Comparison of ENCODE assay signal across 16 cellular contexts in the genomic region with DNA sequence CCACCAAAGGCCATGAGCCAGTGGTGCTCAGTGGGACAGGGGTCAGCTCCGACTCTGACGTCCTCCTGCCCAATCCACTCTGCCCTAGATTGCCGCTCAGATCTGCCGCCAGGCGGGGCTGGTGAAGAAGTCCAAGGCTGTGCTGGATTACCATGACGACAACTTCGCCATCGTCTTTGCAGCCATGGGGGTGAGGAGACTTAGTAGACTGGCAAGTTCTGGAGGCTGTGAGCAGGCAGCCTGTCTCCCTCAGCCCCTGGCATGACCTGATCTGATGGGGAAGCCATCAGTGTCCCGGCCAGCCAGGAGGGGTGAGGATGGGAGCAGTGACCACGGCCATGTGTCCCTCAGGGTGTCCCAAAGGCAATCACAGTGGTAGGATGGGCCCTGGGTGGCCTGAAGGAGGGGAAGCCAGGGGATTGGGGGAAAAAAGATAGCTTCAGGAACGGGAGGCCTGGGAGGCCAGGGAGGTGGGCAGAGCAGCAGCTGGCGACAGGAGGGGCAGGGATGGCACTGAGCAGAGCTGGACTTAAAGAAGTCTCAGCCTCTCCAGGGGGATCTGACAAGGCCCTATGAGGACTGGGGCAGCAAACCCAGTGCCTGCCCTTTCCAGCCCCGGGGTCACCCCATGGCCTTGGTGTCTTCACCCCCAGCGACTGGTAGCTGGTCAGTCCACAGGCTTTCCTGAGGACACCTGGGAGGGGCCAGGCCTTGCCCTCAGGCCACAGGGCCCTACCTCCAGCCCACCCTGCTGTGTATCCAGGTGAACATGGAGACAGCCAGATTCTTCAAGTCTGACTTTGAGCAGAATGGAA. TPM values are rescaled to one million over a fixed set of nuclear protein-coding genes. Genes with fewer than 3 reads are reported as not detected.
DNase-seq lines count a peak whose midpoint lies in the region; ATAC-seq and TF ChIP-seq lines count a peak whose summit lies in the region.
"Had no signal": no experiment of that assay in that cellular context is flagged by ENCODE, and none has a peak within 500 bp of the region (broad histone marks: within the 10 kb centered on the region; RNA-seq: fewer than 3 reads in every experiment).

No MANE protein-coding gene starts in this region.

- H3K18ac ChIP-seq in H9 (ENCODE audit: insufficient read length, low read depth, low read length), result no peak overlapping the region

- no peak overlapping the region for H2BK120ac ChIP-seq in H9 (ENCODE audit: low read depth, low read length, poor library complexity, severe bottlenecking)

- H4K5ac ChIP-seq in H9 (ENCODE audit: insufficient read length, low read depth, low read length), result no peak overlapping the region

- no peaks in the 10 kb centered on the region for H3K36me3 Mint-ChIP-seq in H9 (ENCODE audit: insufficient read depth in 1 of 3, low read depth in 3 of 3)
- peaks cover 2% of the 10 kb centered on the region for H3K36me3 Mint-ChIP-seq in central memory CD8-positive, alpha-beta T cell (ENCODE audit: insufficient read depth)
- no peaks in the 10 kb centered on the region for H3K36me3 Mint-ChIP-seq in neural crest cell (ENCODE audit: low read depth)
- H3K36me3 Mint-ChIP-seq: brain had no signal

- no peak overlapping the region for H4K91ac ChIP-seq in H9 (ENCODE audit: insufficient read length, low read depth, low read length)

- ATAC-seq in central memory CD8-positive, alpha-beta T cell (replicated peaks; ENCODE audit: extremely low read depth, poor library complexity, severe bottlenecking), result no peak
- ATAC-seq: gastroesophageal sphincter; stimulated activated naive CD8-positive, alpha-beta T cell treated with anti-CD3 and anti-CD28 coated beads, Interleukin-15, amount 100 ng/mL, for 72 hours had no signal

- H3K4me2 ChIP-seq in H9 (ENCODE audit: insufficient read depth, insufficient read length, low read length), result no peak overlapping the region
- H3K4me2 ChIP-seq: BLaER1 had no signal

- H3K79me1 ChIP-seq in H9 (ENCODE audit: insufficient read depth, low read depth, low read length, poor library complexity, severe bottlenecking), result no peaks in the 10 kb centered on the region

- H3K23me2 ChIP-seq in H9 (ENCODE audit: insufficient read length, low read depth, low read length, poor library complexity, severe bottlenecking), result peaks cover 7% of the 10 kb centered on the region

- no peak for TF ChIP-seq CTCF in H9 (conservative IDR thresholded peaks at IDR 0.05)
- peak; percentile 6 for TF ChIP-seq CTCF in neural crest cell (conservative IDR thresholded peaks at IDR 0.05)

- H3K27ac ChIP-seq in H9 (ENCODE audit: insufficient read length, low read depth, low read length), result no peak overlapping the region
- H3K27ac ChIP-seq: gastroesophageal sphincter had no signal

- no peak overlapping the region for H3K23ac ChIP-seq in H9 (ENCODE audit: insufficient read length, low read depth, low read length)

- no peak overlapping the region for H3K56ac ChIP-seq in H9 (ENCODE audit: insufficient read length, low read depth, low read length)

- H3K27ac Mint-ChIP-seq in H9 (no peak overlapping the region), neural crest cell (ENCODE audit: unreplicated experiment) (no peak overlapping the region)
- no peak overlapping the region for H3K27ac Mint-ChIP-seq in central memory CD8-positive, alpha-beta T cell (ENCODE audit: low read depth)
- H3K27ac Mint-ChIP-seq: activated B cell treated with CpG ODN at 0.5 μM for 24 hours, brain had no signal

- H3K9me3 ChIP-seq in H9 (ENCODE audit: control insufficient read depth, low read depth, low read length), result no peaks in the 10 kb centered on the region
- H3K9me3 ChIP-seq: BLaER1, gastroesophageal sphincter had no signal

- H4K20me1 ChIP-seq in H9 (ENCODE audit: control insufficient read depth, insufficient read depth, insufficient read length), result peaks cover 3% of the 10 kb centered on the region
- H4K20me1 ChIP-seq: BLaER1 had no signal

- H3K9ac ChIP-seq in H9 (ENCODE audit: extremely low read depth, insufficient read length, low read length), result no peak overlapping the region
- H3K9ac ChIP-seq: BLaER1 had no signal

- DNase-seq in AG08396 (ENCODE audit: low spot score), result peak; percentile 11
- DNase-seq in H9, result peak; percentile 72
- peak; percentile 6 to 12 for DNase-seq in central memory CD8-positive, alpha-beta T cell (ENCODE audit: low spot score in 2 of 2)
- no peak for DNase-seq in neural crest cell (ENCODE audit: low read depth, low spot score)
- DNase-seq in Ammon's horn (ENCODE audit: low spot score), result no peak
- no peak for DNase-seq in GDM1 (lab: John Stamatoyannopoulos, UW)
- DNase-seq in NOMO-1 (lab: John Stamatoyannopoulos, UW; ENCODE audit: unreplicated experiment in 2 of 2), result no peak
- DNase-seq: activated B cell treated with CpG ODN at 0.5 μM for 24 hours, activated gamma-delta T cell, DMS153, immature natural killer cell, small intestine had no signal

- H3K4ac ChIP-seq in H9 (ENCODE audit: low read depth, low read length), result no peak overlapping the region

- no peak overlapping the region for H2BK12ac ChIP-seq in H9 (ENCODE audit: insufficient read length, low read depth, low read length)

- H3K4me1 Mint-ChIP-seq in H9 (peaks cover 3 to 5% of the 10 kb centered on the region in 2 experiments), neural crest cell (peaks cover 7% of the 10 kb centered on the region)
- peaks cover 20% of the 10 kb centered on the region for H3K4me1 Mint-ChIP-seq in central memory CD8-positive, alpha-beta T cell

- no peak overlapping the region for H3K14ac ChIP-seq in H9 (ENCODE audit: insufficient read depth, low read length)

- no peak overlapping the region for H2AK5ac ChIP-seq in H9 (ENCODE audit: insufficient read length, low read length)

- no peaks in the 10 kb centered on the region for H3K79me2 ChIP-seq in H9 (ENCODE audit: insufficient read depth, low read length)

- no peak overlapping the region for H3T11ph ChIP-seq in H9 (ENCODE audit: low read length)

- H3K27me3 Mint-ChIP-seq in H9 (ENCODE audit: low read depth) (peaks cover 78% of the 10 kb centered on the region), neural crest cell (ENCODE audit: low read depth) (peaks cover 45% of the 10 kb centered on the region)
- H3K27me3 Mint-ChIP-seq in central memory CD8-positive, alpha-beta T cell, result peaks cover 64% of the 10 kb centered on the region

- H2AFZ ChIP-seq in H9 (ENCODE audit: low read length), result no peak overlapping the region

- no peak overlapping the region for H2BK5ac ChIP-seq in H9 (ENCODE audit: insufficient read length, low read length)

- no peak overlapping the region for H4K8ac ChIP-seq in H9 (replicated peaks; ENCODE audit: insufficient read length, low read depth, low read length)

- no peak overlapping the region for H2BK15ac ChIP-seq in H9 (ENCODE audit: low read depth, low read length)

- peaks cover 15% of the 10 kb centered on the region; the same call in 1 of the 2 replicates for H3K27me3 ChIP-seq in H9 (ENCODE audit: insufficient read depth, low read length)

- H3K4me3 Mint-ChIP-seq in H9 (peak overlapping the region in 1 of 2 experiments; percentile 45; a peak in 1 of 5 replicates), neural crest cell (no peak overlapping the region)
- no peak overlapping the region for H3K4me3 Mint-ChIP-seq in central memory CD8-positive, alpha-beta T cell
- H3K4me3 Mint-ChIP-seq: activated B cell treated with CpG ODN at 0.5 μM for 24 hours; brain; immature natural killer cell; stimulated activated naive CD8-positive, alpha-beta T cell treated with anti-CD3 and anti-CD28 coated beads, Interleukin-15, amount 100 ng/mL, for 72 hours had no signal

- H2BK20ac ChIP-seq in H9 (ENCODE audit: low read depth, low read length, poor library complexity, severe bottlenecking), result no peak overlapping the region

- H3K4me1 ChIP-seq in H9 (ENCODE audit: insufficient read depth, low read length), result no peaks in the 10 kb centered on the region

- no CpG with 5 or more reads among the region's 14 CpGs for WGBS in H9 (ENCODE audit: extremely low coverage, insufficient read length, low lambda C conversion rate)

- no peaks in the 10 kb centered on the region; a peak in 1 of 5 replicates for H3K9me3 Mint-ChIP-seq in H9
- H3K9me3 Mint-ChIP-seq in central memory CD8-positive, alpha-beta T cell, result no peaks in the 10 kb centered on the region
- H3K9me3 Mint-ChIP-seq in neural crest cell, result no peaks in the 10 kb centered on the region
- H3K9me3 Mint-ChIP-seq: activated B cell treated with CpG ODN at 0.5 μM for 24 hours; immature natural killer cell; stimulated activated naive CD8-positive, alpha-beta T cell treated with anti-CD3 and anti-CD28 coated beads, Interleukin-15, amount 100 ng/mL, for 72 hours had no signal

RNA-seq across cellular contexts. Expression of a gene that starts 17.4 kb away (rescaled TPM):
- total RNA-seq in H9 (2021), result 0.28 and 0.88 TPM in 2 replicates
- 1.2 and 1.7 TPM in 2 replicates for total RNA-seq in neural crest cell

RNA-seq across cellular contexts. Expression of a gene that starts 25.3 kb away (rescaled TPM):
- total RNA-seq in H9 (2021) (not detected in 2 replicates), neural crest cell (4.3 and 4.6 TPM in 2 replicates)
- total RNA-seq: activated B cell treated with CpG ODN at 0.5 μM for 24 hours had no signal

RNA-seq across cellular contexts. Expression of a gene that starts 33.6 kb away (rescaled TPM):
- total RNA-seq in H9 (2021) (19.2 and 23.9 TPM in 2 replicates), neural crest cell (57.2 and 58.4 TPM in 2 replicates)

Comparison
In these comparisons a context has a peak if more than half of its experiments do, and no peak if none do; other contexts are left out.
1. DNase-seq: peak in AG08396 (single experiment), H9 (single experiment) and central memory CD8-positive, alpha-beta T cell (2 of 2); none in neural crest cell (single experiment), Ammon's horn (single experiment), GDM1 (single experiment) and NOMO-1 (0 of 2).